11 cellular contexts compared by ENCODE assay signal in the genomic region with DNA sequence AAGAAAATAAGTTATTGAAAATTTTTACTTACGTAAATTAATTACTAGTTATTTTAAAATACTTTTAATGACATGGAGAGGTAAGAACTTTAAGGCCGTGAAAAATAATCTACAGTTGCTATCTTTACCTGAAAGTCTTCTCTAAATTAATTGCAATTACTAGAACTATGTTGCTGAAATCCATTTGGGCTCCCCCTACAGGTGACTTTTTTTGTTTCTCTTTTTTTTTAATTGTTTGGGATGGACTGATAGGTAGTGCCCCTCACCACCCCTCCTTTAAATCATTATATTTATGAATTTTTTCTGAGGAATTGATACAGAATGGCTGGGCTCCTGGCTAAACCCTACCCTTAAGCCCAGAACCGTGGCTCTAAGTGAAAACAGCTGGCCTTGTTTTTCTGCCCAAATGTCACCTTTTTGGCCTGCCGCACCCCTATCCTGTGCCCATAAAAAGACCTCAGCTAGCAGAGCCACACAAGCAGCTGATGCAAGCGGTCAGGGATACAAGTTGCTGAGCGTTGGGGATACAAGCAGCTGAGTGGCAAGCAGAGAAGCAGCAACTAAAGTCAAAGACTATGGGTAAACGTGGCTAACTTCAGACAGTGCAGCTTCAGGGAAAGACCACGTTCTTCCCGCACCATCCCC.
DNase-seq lines count a peak whose midpoint lies in the region; ATAC-seq and TF ChIP-seq lines count a peak whose summit lies in the region.
"Had no signal": no experiment of that assay in that cellular context is flagged by ENCODE, and none has a peak within 500 bp of the region (broad histone marks: within the 10 kb centered on the region; RNA-seq: fewer than 3 reads in every experiment).

No MANE protein-coding gene starts in this region.

- DNase-seq in A172 (ENCODE audit: low spot score) = peak; percentile 2
- DNase-seq in LoVo (ENCODE audit: low spot score) = peak; percentile 4
- DNase-seq in dermis blood vessel endothelial cell = peak; percentile 3
- no peak for DNase-seq in DMS79 (lab: John Stamatoyannopoulos, UW)
- no peak for DNase-seq in mesenteric fat pad (ENCODE audit: low spot score)
- no peak for DNase-seq in SHP77 (lab: John Stamatoyannopoulos, UW)
- DNase-seq: activated gamma-delta T cell treated with Interleukin-2 at 50 U/mL for 16 hours, head of caudate nucleus, NCI-H1048 had no signal

- no peak for TF ChIP-seq POLR2A in GM18505 (IDR thresholded peaks at IDR 0.05; ENCODE audit: borderline replicate concordance, extremely low read depth, insufficient read depth, insufficient read length)

- ATAC-seq in GM18505 (IDR thresholded peaks at IDR 0.05; ENCODE audit: unreplicated experiment) = no peak

- TF ChIP-seq CTCF in GM12874 (IDR thresholded peaks at IDR 0.05; ENCODE audit: insufficient read depth, low read depth, low read length) = peak; percentile 10; the same call in 1 of the 2 replicates

Comparison
In these comparisons a context has a peak if more than half of its experiments do, and no peak if none do; other contexts are left out.
1. DNase-seq: peak in A172 (single experiment), LoVo (single experiment) and dermis blood vessel endothelial cell (single experiment); none in DMS79 (single experiment), mesenteric fat pad (single experiment) and SHP77 (0 of 2).